ENCODE assay signal across 20 cellular contexts in the genomic region with DNA sequence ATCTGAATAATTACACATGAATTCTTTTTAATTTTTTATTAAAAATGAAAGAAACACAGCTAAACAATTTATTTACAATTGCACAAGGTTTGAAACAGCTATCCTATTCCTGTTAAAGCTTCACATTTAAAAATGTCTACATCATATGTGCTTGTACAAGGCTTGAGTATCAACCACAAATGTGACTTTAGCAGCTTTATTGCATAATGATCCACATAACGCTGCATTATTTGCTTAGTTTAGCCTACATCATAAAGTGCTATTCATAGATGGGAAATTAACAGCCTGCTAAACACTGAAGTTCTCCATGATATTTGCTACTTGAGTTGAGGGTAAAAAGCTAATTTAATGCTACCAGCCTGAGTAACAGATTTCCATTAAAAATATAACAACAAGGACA.
"Had no signal": no experiment of that assay in that cellular context is flagged by ENCODE, and none has a peak within 500 bp of the region (broad histone marks: within the 10 kb centered on the region; RNA-seq: fewer than 3 reads in every experiment).

No MANE protein-coding gene starts in this region.

- H3K36me3 ChIP-seq: esophagus squamous epithelium, lower lobe of right lung, ovary, spleen, upper lobe of left lung had no signal

- ATAC-seq: activated CD8-positive, alpha-beta memory T cell treated with anti-CD3 and anti-CD28 coated beads, Interleukin-2, amount 10 ng/mL, durations not matched to agents 7 days and 5 days; activated T-helper 17 cell treated with anti-CD3 and anti-CD28 coated beads, Interleukin-2, amount 50 U/mL, for 72 hours; effector memory CD8-positive, alpha-beta T cell; lower lobe of right lung; natural killer cell; sciatic nerve; stimulated activated memory B cell treated with anti-CD40 and anti-IgM and Interleukin-4, amounts not matched to agents 10 μg/mL and 1 μg/mL and 100 μg/mL, for 72 hours had no signal

- H3K9me3 ChIP-seq: esophagus squamous epithelium, lower lobe of right lung, ovary, testis, upper lobe of left lung had no signal

- H3K27ac ChIP-seq: esophagus squamous epithelium, lower lobe of right lung, ovary, spleen, testis, upper lobe of left lung had no signal

- H3K4me1 ChIP-seq: esophagus squamous epithelium, lower lobe of right lung, spleen, testis, upper lobe of left lung had no signal

- DNase-seq: activated B cell treated with CpG ODN at 0.5 μM for 24 hours; activated CD4-positive, alpha-beta memory T cell treated with anti-CD3 and anti-CD28 coated beads, Interleukin-2, amount 10 ng/mL, durations not matched to agents 7 days and 5 days; activated CD4-positive, alpha-beta T cell treated with anti-CD3 and anti-CD28 coated beads for 48 hours; activated CD8-positive, alpha-beta memory T cell treated with anti-CD3 and anti-CD28 coated beads, Interleukin-2, amount 10 ng/mL, durations not matched to agents 7 days and 5 days; activated naive CD4-positive, alpha-beta T cell; activated naive CD8-positive, alpha-beta T cell treated with anti-CD3 and anti-CD28 coated beads for 36 hours; amygdala; caudate nucleus; effector memory CD8-positive, alpha-beta T cell; esophagus squamous epithelium; lower lobe of right lung; natural killer cell; ovary; spleen; stimulated activated CD4-positive, alpha-beta T cell treated with anti-CD3 and anti-CD28 coated beads, Interleukin-4, amount 100 ng/mL, for 4 hours; testis; upper lobe of left lung had no signal

- H3K4me3 ChIP-seq: esophagus squamous epithelium, lower lobe of right lung, ovary, spleen, testis, upper lobe of left lung had no signal
